Comparison of ENCODE assay signal across 19 cellular contexts in the genomic region with DNA sequence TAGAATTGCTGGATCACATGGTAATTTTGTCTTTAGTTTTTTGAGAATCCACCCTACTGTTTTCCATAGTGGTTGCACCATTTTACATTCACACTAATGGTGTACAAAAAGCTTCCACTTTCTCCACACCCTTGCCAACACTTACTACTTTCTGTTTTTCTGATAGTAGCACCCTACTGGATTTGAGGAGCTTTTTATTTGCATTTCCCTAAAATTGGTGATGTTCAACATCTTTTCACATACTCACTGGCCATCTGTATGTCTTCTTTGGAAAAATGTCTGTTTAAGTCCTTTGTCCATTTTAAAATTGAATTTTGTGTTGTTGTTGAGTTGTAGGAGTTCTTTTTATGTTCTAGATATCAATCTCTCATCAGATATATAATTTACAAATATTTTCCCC. TPM values are rescaled to one million over a fixed set of nuclear protein-coding genes. Genes with fewer than 3 reads are reported as not detected.
DNase-seq lines count a peak whose midpoint lies in the region; ATAC-seq, FAIRE-seq and TF ChIP-seq lines count a peak whose summit lies in the region.
"Had no signal": no experiment of that assay in that cellular context is flagged by ENCODE, and none has a peak within 500 bp of the region (broad histone marks: within the 10 kb centered on the region; RNA-seq: fewer than 3 reads in every experiment).

No MANE protein-coding gene starts in this region.

- no peaks in the 10 kb centered on the region for H3K9me1 ChIP-seq in K562 (ENCODE audit: control insufficient read depth, insufficient read depth, low read length)

- H3K9me3 ChIP-seq in A549 (no peaks in the 10 kb centered on the region), Loucy (ENCODE audit: insufficient read depth, low read depth, low read length) (no peaks in the 10 kb centered on the region), K562 (replicated peaks; ENCODE audit: control insufficient read depth, insufficient read depth, low read depth, low read length) (no peaks in the 10 kb centered on the region)
- H3K9me3 ChIP-seq: BE2C had no signal

- DNase-seq in activated T-cell treated with anti-CD3 and anti-CD28 coated beads, Interleukin-2, amount 50 U/mL, for 72 hours = no peak
- no peak for DNase-seq in activated T-cell treated with anti-CD3 and anti-CD28 coated beads, Interleukin-2, amount 50 U/mL, for 48 hours
- DNase-seq in A549 (ENCODE audit: low read depth in 1 of 2, low spot score in 1 of 2) (no peak), K562 (ENCODE audit: extremely low read depth in 1 of 4, low spot score in 3 of 4) (no peak), GM19239 (ENCODE audit: insufficient read length, low spot score) (no peak)
- no peak for DNase-seq in activated naive CD4-positive, alpha-beta T cell treated with anti-CD3 and anti-CD28 coated beads, Interleukin-2, amount 50 U/mL, for 16 hours
- DNase-seq: BE2C; CD4-positive, alpha-beta memory T cell; DMS79; EL; GM23248 had no signal

- POLR2A ChIA-PET in A549 (lab: Yijun Ruan, JAX) = no interaction called here
- POLR2A ChIA-PET in K562 (lab: Yijun Ruan, JAX) = no interaction called here

- no peak for TF ChIP-seq CTCF in A549 (IDR thresholded peaks at IDR 0.05)
- no peak for TF ChIP-seq CTCF in Loucy (conservative IDR thresholded peaks at IDR 0.05; ENCODE audit: low read length)
- no peak for TF ChIP-seq CTCF in K562 (IDR thresholded peaks at IDR 0.05 in 2 of 3, conservative IDR thresholded peaks at IDR 0.05 in 1 of 3; ENCODE audit: insufficient read depth in 2 of 3, low read depth in 1 of 3, low read length in 3 of 3)

- peaks cover 27% of the 10 kb centered on the region for H3K36me3 ChIP-seq in Loucy (ENCODE audit: insufficient read depth, low read length)
- H3K36me3 ChIP-seq in K562 (ENCODE audit: control insufficient read depth, insufficient read depth, low read length) = peaks cover 75% of the 10 kb centered on the region

- no peaks in the 10 kb centered on the region for H3K9me2 ChIP-seq in Loucy (replicated peaks; ENCODE audit: low read depth, low read length)

- H3K9me3 Mint-ChIP-seq in activated T-cell treated with anti-CD3 and anti-CD28 coated beads, Interleukin-2, amount 50 U/mL, for 72 hours = peaks cover 0 to 4% of the 10 kb centered on the region in 2 donors
- H3K9me3 Mint-ChIP-seq: CD4-positive, alpha-beta memory T cell had no signal

- peaks cover 20 to 29% of the 10 kb centered on the region in 2 donors for H3K36me3 Mint-ChIP-seq in activated T-cell treated with anti-CD3 and anti-CD28 coated beads, Interleukin-2, amount 50 U/mL, for 72 hours (ENCODE audit: insufficient read depth in 2 of 2)

- no peak overlapping the region for H3K4me2 ChIP-seq in A549
- H3K4me2 ChIP-seq in Loucy (ENCODE audit: low read depth, low read length, poor library complexity, severe bottlenecking) = peak overlapping the region; percentile 94
- H3K4me2 ChIP-seq in K562 (ENCODE audit: insufficient read depth, low read length) = no peak overlapping the region

- FAIRE-seq in A549 (lab: Jason Lieb, UNC) (no peak), K562 (lab: Jason Lieb, UNC) (no peak), GM19239 (lab: Jason Lieb, UNC) (no peak)
- FAIRE-seq: A204.1, G401.6, GM12892, H54, HTR-8/SVneo had no signal

- CTCF ChIA-PET in A549 (lab: Yijun Ruan, JAX) (interaction anchor here (0.6 to 2.1 kb wide), 2 partner anchors 22 to 486 kb away, joined by 3 to 10 read pairs; no protein-coding TSS in a partner anchor), K562 (lab: Yijun Ruan, JAX; ENCODE audit: low intra/inter-chr PET ratio) (no interaction called here)

- H3K27ac ChIP-seq in A549 (no peak overlapping the region), K562 (ENCODE audit: extremely low read depth, low read depth, low read length) (no peak overlapping the region)
- H3K27ac ChIP-seq: C4-2B, GM23248 had no signal

- TF ChIP-seq POLR2A in A549 (IDR thresholded peaks at IDR 0.05; ENCODE audit: low read length) (no peak), K562 (conservative IDR thresholded peaks at IDR 0.05) (no peak)

- intact Hi-C loops in K562 (cut with micrococcal nuclease) = loop anchor here (10.0 kb wide), 1 partner anchor 687 kb away; a partner anchor contains a TSS

- H3K4me1 ChIP-seq in A549 = peaks cover 13% of the 10 kb centered on the region; the same call in 2 of the 3 replicates
- peaks cover 29% of the 10 kb centered on the region for H3K4me1 ChIP-seq in Loucy (ENCODE audit: insufficient read depth, low read length, poor library complexity, severe bottlenecking)
- H3K4me1 ChIP-seq in K562 (replicated peaks in 1 of 2; ENCODE audit: control insufficient read depth in 2 of 2, insufficient read depth in 2 of 2, low read length in 2 of 2) = peaks cover 0 to 11% of the 10 kb centered on the region in 2 experiments; a peak in 3 of 5 replicates
- H3K4me1 ChIP-seq: BE2C had no signal

- in situ Hi-C loops in K562 (cut with MboI) = no loop called here

- H3K4me3 Mint-ChIP-seq in activated T-cell treated with anti-CD3 and anti-CD28 coated beads, Interleukin-2, amount 50 U/mL, for 72 hours = peak overlapping the region in 1 of 2 donors; percentile 92

- H3K9ac ChIP-seq in Loucy (ENCODE audit: low read depth, low read length, poor library complexity, severe bottlenecking) (no peak overlapping the region), K562 (ENCODE audit: insufficient read depth in 1 of 2, low read depth in 2 of 2, low read length in 2 of 2) (no peak overlapping the region)
- H3K9ac ChIP-seq: GM23248 had no signal

- no peaks in the 10 kb centered on the region for H3F3A ChIP-seq in Loucy (ENCODE audit: low read depth)

- peak overlapping the region; percentile 92 for H3K27ac Mint-ChIP-seq in activated T-cell treated with anti-CD3 and anti-CD28 coated beads, Interleukin-2, amount 50 U/mL, for 72 hours

- no TSS peak for BruUV-seq in K562 (replicated peaks; lab: Mats Ljungman, UMichigan)

- H3K27me3 Mint-ChIP-seq in activated T-cell treated with anti-CD3 and anti-CD28 coated beads, Interleukin-2, amount 50 U/mL, for 72 hours (ENCODE audit: low read depth) = no peaks in the 10 kb centered on the region
- H3K27me3 Mint-ChIP-seq: CD4-positive, alpha-beta memory T cell had no signal

- TF ChIP-seq EP300 in A549 (IDR thresholded peaks at IDR 0.05) = no peak
- TF ChIP-seq EP300 in K562 (IDR thresholded peaks at IDR 0.05; ENCODE audit: low read length) = no peak

- no peaks in the 10 kb centered on the region for H3K27me3 ChIP-seq in Loucy (ENCODE audit: insufficient read depth, low read length, poor library complexity, severe bottlenecking)
- H3K27me3 ChIP-seq in K562 (ENCODE audit: control insufficient read depth in 2 of 2, insufficient read depth in 2 of 2, low read length in 2 of 2) = no peaks in the 10 kb centered on the region
- H3K27me3 ChIP-seq: BE2C had no signal

- H2AFZ ChIP-seq in Loucy (ENCODE audit: low read length) = no peak overlapping the region
- H2AFZ ChIP-seq in K562 (ENCODE audit: low read depth, low read length) = no peak overlapping the region
- H2AFZ ChIP-seq: GM23248 had no signal

- H3K4me1 Mint-ChIP-seq in activated T-cell treated with anti-CD3 and anti-CD28 coated beads, Interleukin-2, amount 50 U/mL, for 72 hours (ENCODE audit: low read depth) = peaks cover 48% of the 10 kb centered on the region

- H3K4me3 ChIP-seq in A549 (no peak overlapping the region), Loucy (ENCODE audit: low read length, poor library complexity, severe bottlenecking) (peak overlapping the region; percentile 90), K562 (no peak overlapping the region)
- H3K4me3 ChIP-seq: GM23248 had no signal

- H3K79me2 ChIP-seq in Loucy (ENCODE audit: insufficient read depth, low read length) (peaks cover 75% of the 10 kb centered on the region), K562 (ENCODE audit: control insufficient read depth, insufficient read depth, low read length) (peaks cover 96% of the 10 kb centered on the region)

- no peak for ATAC-seq in activated T-cell treated with anti-CD3 and anti-CD28 coated beads, Interleukin-2, amount 50 U/mL, for 72 hours (replicated peaks in 1 of 2)
- ATAC-seq in A549 (no peak), K562 (no peak)
- ATAC-seq: HCT116 had no signal

- H4K20me1 ChIP-seq in Loucy (ENCODE audit: insufficient read depth, low read length, poor library complexity, severe bottlenecking) (peaks cover 26% of the 10 kb centered on the region), K562 (replicated peaks; ENCODE audit: control insufficient read depth, insufficient read depth, low read length) (peaks cover 7% of the 10 kb centered on the region; the same call in 1 of the 2 replicates)

- TF ChIP-seq RAD21 in A549 (conservative IDR thresholded peaks at IDR 0.05 in 1 of 2, IDR thresholded peaks at IDR 0.05 in 1 of 2) (no peak), K562 (CRISPR knock-in tag; conservative IDR thresholded peaks at IDR 0.05 in 1 of 2, IDR thresholded peaks at IDR 0.05 in 1 of 2) (no peak)

RNA-seq across cellular contexts. Expression of a gene that starts 3.5 kb away (rescaled TPM):
- total RNA-seq in activated T-cell treated with anti-CD3 and anti-CD28 coated beads, Interleukin-2, amount 50 U/mL, for 72 hours = 10 to 100 TPM; 23.5 to 28.0 TPM
- 22.8 and 29.4 TPM in 2 replicates for polyA plus RNA-seq in A549 (2011; rRNA removed)
- 10.2 and 12.6 TPM in 2 replicates for polyA plus RNA-seq in A549 (2012; cell fraction: cytosol; rRNA removed)
- 32.7 and 33.8 TPM in 2 replicates for polyA plus RNA-seq in A549 (2012; cell fraction: nucleus; rRNA removed)
- 51.1 to 55.7 TPM (median 52.6 TPM) in 3 replicates for polyA plus RNA-seq in A549 (2017; fragmentation: RNase III; extraction: RNeasy Plus Mini Kit Qiagen cat#74134 plus additional on column Dnase treatment)
- polyA minus RNA-seq in A549 (2011; rRNA and poly(A)+ RNA removed) = 43.3 and 52.7 TPM in 2 replicates
- total RNA-seq in K562 (2011; cell fraction: chromatin; rRNA removed; ENCODE audit: low replicate concordance) = 142 and 172 TPM in 2 replicates
- total RNA-seq in K562 (2011; cell fraction: nucleolus; rRNA removed) = 42.9 and 54.9 TPM in 2 replicates
- 56.0 and 72.4 TPM in 2 replicates for total RNA-seq in K562 (2011; cell fraction: nucleoplasm; rRNA removed)
- 21.8 and 25.4 TPM in 2 replicates for total RNA-seq in K562 (2014; rRNA removed)
- total RNA-seq in K562 (2014; rRNA removed; fragmentation: Illumina TruSeq; extraction: Trizol) = 33.5 and 34.4 TPM in 2 replicates
- 25.0 and 26.0 TPM in 2 replicates for total RNA-seq in K562 (2015; rRNA removed; fragmentation: Illumina TruSeq; extraction: Trizol)
- 62.6 and 72.1 TPM in 2 replicates for total RNA-seq in K562 (2021)
- polyA plus RNA-seq in K562 (2011; rRNA removed) = 8.9 and 13.3 TPM in 2 replicates
- 4.9 and 10.6 TPM in 2 replicates for polyA plus RNA-seq in K562 (2011; cell fraction: cytosol; rRNA removed)
- 14.6 and 27.4 TPM in 2 replicates for polyA plus RNA-seq in K562 (2011; cell fraction: nucleus; rRNA removed)
- polyA plus RNA-seq in K562 (2012) = 13.3 and 47.8 TPM in 2 replicates
- polyA plus RNA-seq in K562 (2014; fragmentation: Illumina TruSeq; extraction: Trizol) = 28.6 and 34.7 TPM in 2 replicates
- polyA plus RNA-seq in K562 (2014; fragmentation: Nextera tagmentation; extraction: Ambion mirVana) = 1 to 10 TPM; 3.0 to 8.2 TPM
- 14.1 and 14.7 TPM in 2 replicates for polyA plus RNA-seq in K562 (2014; rRNA removed)
- 25.3 and 41.6 TPM in 2 replicates for polyA minus RNA-seq in K562 (2011; rRNA and poly(A)+ RNA removed)
- polyA minus RNA-seq in K562 (2011; cell fraction: cytosol; rRNA and poly(A)+ RNA removed) = 30.3 and 46.2 TPM in 2 replicates
- 24.5 and 33.4 TPM in 2 replicates for polyA minus RNA-seq in K562 (2011; cell fraction: nucleus; rRNA and poly(A)+ RNA removed)

RNA-seq across cellular contexts. Expression of a gene that starts 3.9 kb away (rescaled TPM):
- 100 to 1,000 TPM; 155 to 181 TPM for total RNA-seq in activated T-cell treated with anti-CD3 and anti-CD28 coated beads, Interleukin-2, amount 50 U/mL, for 72 hours
- polyA plus RNA-seq in A549 (2011; rRNA removed) (175 and 260 TPM in 2 replicates), A549 (2017; fragmentation: RNase III; extraction: RNeasy Plus Mini Kit Qiagen cat#74134 plus additional on column Dnase treatment) (181 to 226 TPM (median 200 TPM) in 3 replicates), K562 (2011; rRNA removed) (122 and 241 TPM in 2 replicates), K562 (2014; fragmentation: Illumina TruSeq; extraction: Trizol) (152 and 176 TPM in 2 replicates), K562 (2014; fragmentation: Nextera tagmentation; extraction: Ambion mirVana) (100 to 1,000 TPM in 1 of 2 experiments, 10 to 100 TPM in 1; 65.2 to 116 TPM), K562 (2014; rRNA removed) (139 and 163 TPM in 2 replicates)
- 32.2 and 33.2 TPM in 2 replicates for polyA plus RNA-seq in A549 (2012; cell fraction: cytosol; rRNA removed)
- 69.0 and 96.0 TPM in 2 replicates for polyA plus RNA-seq in A549 (2012; cell fraction: nucleus; rRNA removed)
- polyA minus RNA-seq in A549 (2011; rRNA and poly(A)+ RNA removed) = 114 and 141 TPM in 2 replicates
- total RNA-seq in K562 (2011; cell fraction: chromatin; rRNA removed; ENCODE audit: low replicate concordance) = 420 and 873 TPM in 2 replicates
- total RNA-seq in K562 (2011; cell fraction: nucleolus; rRNA removed) = 222 and 276 TPM in 2 replicates
- total RNA-seq in K562 (2011; cell fraction: nucleoplasm; rRNA removed) = 323 and 328 TPM in 2 replicates
- total RNA-seq in K562 (2014; rRNA removed) (122 and 131 TPM in 2 replicates), K562 (2014; rRNA removed; fragmentation: Illumina TruSeq; extraction: Trizol) (222 and 238 TPM in 2 replicates), K562 (2015; rRNA removed; fragmentation: Illumina TruSeq; extraction: Trizol) (220 and 225 TPM in 2 replicates), K562 (2021) (172 and 177 TPM in 2 replicates)
- 32.2 and 38.8 TPM in 2 replicates for polyA plus RNA-seq in K562 (2011; cell fraction: cytosol; rRNA removed)
- polyA plus RNA-seq in K562 (2011; cell fraction: nucleus; rRNA removed) = 408 and 456 TPM in 2 replicates
- 63.2 and 72.9 TPM in 2 replicates for polyA plus RNA-seq in K562 (2012)
- 340 and 367 TPM in 2 replicates for polyA minus RNA-seq in K562 (2011; rRNA and poly(A)+ RNA removed)
- 64.4 and 96.0 TPM in 2 replicates for polyA minus RNA-seq in K562 (2011; cell fraction: cytosol; rRNA and poly(A)+ RNA removed)
- 967 and 986 TPM in 2 replicates for polyA minus RNA-seq in K562 (2011; cell fraction: nucleus; rRNA and poly(A)+ RNA removed)
